8 cellular contexts compared by ENCODE assay signal in genomic region chr16:53504161-53504663, GRCh38. TPM values are rescaled to one million over a fixed set of nuclear protein-coding genes. Genes with fewer than 3 reads are reported as not detected.
A peak's percentile ranks its signal among the peaks of the same experiment; 100 is the strongest.
DNase-seq lines count a peak whose midpoint lies in the region; ATAC-seq lines count a peak whose summit lies in the region.

No MANE protein-coding gene starts in this region.

- H3K4me1 Mint-ChIP-seq in activated naive CD4-positive, alpha-beta T cell treated with anti-CD3 and anti-CD28 coated beads, Interleukin-2, amount 50 U/mL, for 24 hours: peaks cover 43% of the 10 kb centered on the region

- no peaks in the 10 kb centered on the region for H3K27me3 Mint-ChIP-seq in activated naive CD4-positive, alpha-beta T cell treated with anti-CD3 and anti-CD28 coated beads, Interleukin-2, amount 50 U/mL, for 24 hours

- H3K27me3 ChIP-seq in trophoblast cell (ENCODE audit: insufficient read depth, low read length): no peaks in the 10 kb centered on the region

- peaks cover 4% of the 10 kb centered on the region for H3K36me3 Mint-ChIP-seq in activated naive CD4-positive, alpha-beta T cell treated with anti-CD3 and anti-CD28 coated beads, Interleukin-2, amount 50 U/mL, for 24 hours

- H3K4me3 Mint-ChIP-seq in activated naive CD4-positive, alpha-beta T cell treated with anti-CD3 and anti-CD28 coated beads, Interleukin-2, amount 50 U/mL, for 24 hours: peak overlapping the region; percentile 97

- ATAC-seq in HG03460 (IDR thresholded peaks at IDR 0.05; ENCODE audit: unreplicated experiment): no peak

- DNase-seq in DMS79 treated with DMSO at 0.1 percent for 48 hours (lab: John Stamatoyannopoulos, UW) (peak; percentile 31), NCI-H1092 (lab: John Stamatoyannopoulos, UW) (peak; percentile 30), head of caudate nucleus (peak in 41 of 42 donors; percentile 17 to 75 (median 48)), trophoblast cell (peak in 1 of 2 donors; percentile 23), amniotic stem cell (lab: John Stamatoyannopoulos, UW) (no peak), dedifferentiated amniotic fluid mesenchymal stem cell (ENCODE audit: extremely low spot score) (no peak)

- no CpG with 5 or more reads among the region's 11 CpGs for WGBS in trophoblast cell (ENCODE audit: extremely low coverage, insufficient coverage, insufficient read length)

- intact Hi-C loops in head of caudate nucleus (cut with DNase I): loop anchor here (10.0 kb wide), 1 partner anchor 201 kb away; the partner anchor contains the start of genes FTO and RPGRIP1L

- H3K18ac ChIP-seq in trophoblast cell (ENCODE audit: low read length): no peak overlapping the region

- H3K9ac ChIP-seq in trophoblast cell (ENCODE audit: low read length): no peak overlapping the region

- H3K9me3 ChIP-seq in trophoblast cell (ENCODE audit: insufficient read depth, low read depth, low read length): no peaks in the 10 kb centered on the region

- H3K27ac ChIP-seq in trophoblast cell (ENCODE audit: low read depth, low read length): no peak overlapping the region

- H3K4me2 ChIP-seq in trophoblast cell (ENCODE audit: low read length): peak overlapping the region; percentile 61

- no peak overlapping the region for H2BK5ac ChIP-seq in trophoblast cell (ENCODE audit: low read depth, low read length, poor library complexity)

- H2AK5ac ChIP-seq in trophoblast cell (ENCODE audit: low read length): peak overlapping the region; percentile 8

- no peak overlapping the region for H3K4me3 ChIP-seq in trophoblast cell (ENCODE audit: low read depth, low read length)

- H2BK12ac ChIP-seq in trophoblast cell (ENCODE audit: low read length): peak overlapping the region; percentile 3

- no peak overlapping the region for H2BK120ac ChIP-seq in trophoblast cell (ENCODE audit: insufficient read depth, low read length, poor library complexity)

- H3K14ac ChIP-seq in trophoblast cell (ENCODE audit: low read length): no peak overlapping the region

- H3K79me1 ChIP-seq in trophoblast cell (ENCODE audit: low read length): peaks cover 23% of the 10 kb centered on the region

- H2AFZ ChIP-seq in trophoblast cell (ENCODE audit: insufficient read depth, low read length, poor library complexity): no peak overlapping the region

- H3K4me1 ChIP-seq in trophoblast cell (ENCODE audit: control insufficient read depth in 1 of 2, insufficient read depth in 2 of 2, low read length in 2 of 2): peaks cover 8 to 16% of the 10 kb centered on the region in 2 experiments

- H3K9me3 Mint-ChIP-seq in activated naive CD4-positive, alpha-beta T cell treated with anti-CD3 and anti-CD28 coated beads, Interleukin-2, amount 50 U/mL, for 24 hours: no peaks in the 10 kb centered on the region

- H3K23ac ChIP-seq in trophoblast cell (ENCODE audit: low read length): no peak overlapping the region

- H3K4ac ChIP-seq in trophoblast cell (ENCODE audit: low read depth, low read length): no peak overlapping the region

- H4K91ac ChIP-seq in trophoblast cell (ENCODE audit: low read depth, low read length): peak overlapping the region; percentile 9

- H3K79me2 ChIP-seq in trophoblast cell (ENCODE audit: control insufficient read depth, insufficient read depth, low read length, poor library complexity): peaks cover 9% of the 10 kb centered on the region

- H4K8ac ChIP-seq in trophoblast cell (ENCODE audit: low read depth, low read length): peak overlapping the region; percentile 40

- peak overlapping the region; percentile 51 for H3K27ac Mint-ChIP-seq in activated naive CD4-positive, alpha-beta T cell treated with anti-CD3 and anti-CD28 coated beads, Interleukin-2, amount 50 U/mL, for 24 hours

- no peaks in the 10 kb centered on the region for H3K36me3 ChIP-seq in trophoblast cell (ENCODE audit: control insufficient read depth in 1 of 2, insufficient read depth in 2 of 2, low read length in 2 of 2)

- H4K12ac ChIP-seq in trophoblast cell (ENCODE audit: low read depth, low read length): no peak overlapping the region

RNA-seq across cellular contexts. Expression of gene AKTIP, which starts 1.2 kb away (rescaled TPM):
- polyA plus RNA-seq in trophoblast cell (2013): 35.9 and 37.5 TPM in 2 replicates

Comparison
In these comparisons a context has a peak if more than half of its experiments do, and no peak if none do; other contexts are left out.
1. DNase-seq: peak in DMS79 treated with DMSO at 0.1 percent for 48 hours (single experiment), NCI-H1092 (single experiment) and head of caudate nucleus (41 of 42); none in amniotic stem cell (single experiment) and dedifferentiated amniotic fluid mesenchymal stem cell (single experiment).